In the genomic region with DNA sequence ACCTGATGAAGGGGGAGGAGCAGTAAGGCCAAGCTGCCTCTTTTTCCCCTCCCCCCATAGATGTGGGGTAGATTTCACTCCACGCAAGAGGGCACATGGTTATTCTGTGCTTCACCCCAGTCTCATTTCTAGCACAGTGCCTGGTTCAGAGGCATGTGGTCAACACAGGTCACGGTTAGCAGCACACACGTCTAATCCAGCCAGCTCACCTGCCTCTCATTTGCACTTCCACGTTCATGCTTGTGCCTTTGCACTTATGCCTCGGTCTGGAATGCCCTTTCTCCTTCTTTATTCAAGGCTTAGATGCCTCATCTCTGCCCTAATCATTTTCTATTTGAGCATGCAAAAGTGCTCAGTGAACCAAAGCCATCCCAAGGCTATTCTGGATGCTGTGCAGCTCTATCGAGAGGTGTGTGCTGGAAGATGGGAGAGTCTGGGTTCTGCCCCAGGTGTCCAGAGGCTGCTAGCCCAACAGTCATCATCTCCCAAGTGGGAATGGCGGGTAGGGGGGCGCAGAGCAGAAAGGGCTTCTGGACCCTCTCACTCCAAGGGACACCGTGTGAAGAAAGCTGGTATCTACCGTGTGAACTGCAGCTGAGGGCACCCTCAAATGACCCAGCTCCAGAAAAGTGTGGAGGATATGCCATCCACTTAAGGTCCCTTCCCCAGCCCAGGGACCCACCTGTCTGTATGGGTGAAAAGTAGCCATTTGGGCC, we compare ENCODE assay signal across 1 cellular context.
A peak's percentile ranks its signal among the peaks of the same experiment; 100 is the strongest.
TF ChIP-seq lines count a peak whose summit lies in the region.

No MANE protein-coding gene starts in this region.

TF ChIP-seq in HepG2, 621 proteins besides CTCF, POLR2A, EP300 and RAD21:
- TF ChIP-seq ZNF281 (CRISPR knock-in tag; IDR thresholded peaks at IDR 0.05; ENCODE audit: borderline replicate concordance) (peak; percentile 35; the same call in 1 of the 2 replicates), RBM22 (optimal IDR thresholded peaks at IDR 0.05; ENCODE audit: low read length) (peak; percentile 99), ZNF430 (CRISPR knock-in tag; IDR thresholded peaks at IDR 0.05) (no peak), POLR2AphosphoS2 (IDR thresholded peaks at IDR 0.05; ENCODE audit: low read depth, low read length) (peak; percentile 86), POLR2AphosphoS5 (IDR thresholded peaks at IDR 0.05; ENCODE audit: low read depth, low read length) (peak; percentile 20), TEAD3 (CRISPR knock-in tag; optimal IDR thresholded peaks at IDR 0.05; ENCODE audit: borderline replicate concordance) (peak; percentile 18), NFYB (CRISPR knock-in tag; IDR thresholded peaks at IDR 0.05) (no peak), POLR2G (IDR thresholded peaks at IDR 0.05; ENCODE audit: low read depth, low read length) (peak; percentile 54), ZNF121 (CRISPR knock-in tag; IDR thresholded peaks at IDR 0.05) (peak; percentile 4; the same call in 1 of the 2 replicates)
